9 cellular contexts compared by ENCODE assay signal in genomic region chr12:1533602-1534304, GRCh38.
DNase-seq lines count a peak whose midpoint lies in the region; ATAC-seq and TF ChIP-seq lines count a peak whose summit lies in the region.
"Had no signal": no experiment of that assay in that cellular context is flagged by ENCODE, and none has a peak within 500 bp of the region (broad histone marks: within the 10 kb centered on the region; RNA-seq: fewer than 3 reads in every experiment).

No MANE protein-coding gene starts in this region.

- WGBS in ovary, 3 donors: 67 to 77% (median 68%) methylated on average over 16 of the region's 16 CpGs

- peak overlapping the region; percentile 24 for H3K4me3 ChIP-seq in effector memory CD4-positive, alpha-beta T cell (ENCODE audit: insufficient read depth, low read depth, low read length, poor library complexity, severe bottlenecking)
- no peak overlapping the region for H3K4me3 ChIP-seq in ovary

- peaks cover 55% of the 10 kb centered on the region for H3K27me3 Mint-ChIP-seq in mesothelial cell of epicardium (ENCODE audit: low read depth)

- TF ChIP-seq CTCF in ovary (IDR thresholded peaks at IDR 0.05) (no peak), mesothelial cell of epicardium (IDR thresholded peaks at IDR 0.05; ENCODE audit: unreplicated experiment) (no peak)

- H3K4me1 ChIP-seq in effector memory CD4-positive, alpha-beta T cell (ENCODE audit: control insufficient read depth, insufficient read depth, low read length, poor library complexity, severe bottlenecking): peaks cover 38% of the 10 kb centered on the region
- H3K4me1 ChIP-seq in ovary (ENCODE audit: insufficient read depth): peaks cover 2% of the 10 kb centered on the region

- H3K9me3 Mint-ChIP-seq in mesothelial cell of epicardium: no peaks in the 10 kb centered on the region

- H3K4me1 Mint-ChIP-seq in mesothelial cell of epicardium: peaks cover 23% of the 10 kb centered on the region

- no peaks in the 10 kb centered on the region for H3K9me3 ChIP-seq in effector memory CD4-positive, alpha-beta T cell (ENCODE audit: control insufficient read depth, low read length)
- no peaks in the 10 kb centered on the region for H3K9me3 ChIP-seq in ovary

- no peak overlapping the region for H3K27ac Mint-ChIP-seq in mesothelial cell of epicardium

- peaks cover 23% of the 10 kb centered on the region for H3K27me3 ChIP-seq in effector memory CD4-positive, alpha-beta T cell (replicated peaks; ENCODE audit: control insufficient read depth, insufficient read depth, low read length, poor library complexity, severe bottlenecking)
- no peaks in the 10 kb centered on the region for H3K27me3 ChIP-seq in ovary

- H3K36me3 Mint-ChIP-seq in mesothelial cell of epicardium: no peaks in the 10 kb centered on the region

- H3K4me3 Mint-ChIP-seq in mesothelial cell of epicardium: no peak overlapping the region

- peak; percentile 50 for ATAC-seq in HG02798 (IDR thresholded peaks at IDR 0.05; ENCODE audit: poor library complexity, unreplicated experiment)

- H3K27ac ChIP-seq in effector memory CD4-positive, alpha-beta T cell (ENCODE audit: insufficient read depth, low read length, poor library complexity, severe bottlenecking): no peak overlapping the region
- H3K27ac ChIP-seq in ovary: peak overlapping the region in 1 of 2 donors; percentile 46
- H3K27ac ChIP-seq: epithelial cell of prostate had no signal

- no peak for TF ChIP-seq POLR2A in ovary (IDR thresholded peaks at IDR 0.05)

- TF ChIP-seq EP300 in ovary (IDR thresholded peaks at IDR 0.05): no peak

- H3K36me3 ChIP-seq in effector memory CD4-positive, alpha-beta T cell (ENCODE audit: control insufficient read depth, insufficient read depth, low read length): no peaks in the 10 kb centered on the region
- no peaks in the 10 kb centered on the region for H3K36me3 ChIP-seq in ovary

- DNase-seq in stimulated activated CD4-positive, alpha-beta T cell treated with anti-CD3 and anti-CD28 coated beads, Interleukin-12 subunit alpha, Interleukin-12 subunit beta, amount 100 ng/mL, for 48 hours (ENCODE audit: low read depth in 2 of 3, low spot score in 1 of 3): peak; percentile 24 to 42 (median 39)
- no peak for DNase-seq in stimulated activated CD4-positive, alpha-beta T cell treated with anti-CD3 and anti-CD28 coated beads, Interleukin-12 subunit alpha, Interleukin-12 subunit beta, amount 100 ng/mL, for 4 hours
- DNase-seq in OCI-M1 (lab: John Stamatoyannopoulos, UW) (peak; percentile 67), ovary (no peak), mesothelial cell of epicardium (ENCODE audit: low spot score in 2 of 2, unreplicated experiment in 2 of 2) (no peak)
- DNase-seq in effector memory CD4-positive, alpha-beta T cell: peak in 1 of 3 donors; percentile 11
- DNase-seq in stimulated activated CD8-positive, alpha-beta memory T cell treated with anti-CD3 and anti-CD28 coated beads, Interleukin-4, amount 100 ng/mL, for 48 hours: peak; percentile 73

- intact Hi-C loops in ovary (cut with DNase I): loop anchor here in 2 of 4 donors (5.0 kb wide), 1 partner anchor 44 kb away; no protein-coding TSS in a partner anchor

Comparison
In these comparisons a context has a peak if more than half of its experiments do, and no peak if none do; other contexts are left out.
1. DNase-seq: peak in stimulated activated CD4-positive, alpha-beta T cell treated with anti-CD3 and anti-CD28 coated beads, Interleukin-12 subunit alpha, Interleukin-12 subunit beta, amount 100 ng/mL, for 48 hours (3 of 3), OCI-M1 (single experiment) and stimulated activated CD8-positive, alpha-beta memory T cell treated with anti-CD3 and anti-CD28 coated beads, Interleukin-4, amount 100 ng/mL, for 48 hours (single experiment); none in stimulated activated CD4-positive, alpha-beta T cell treated with anti-CD3 and anti-CD28 coated beads, Interleukin-12 subunit alpha, Interleukin-12 subunit beta, amount 100 ng/mL, for 4 hours (single experiment), ovary (0 of 5) and mesothelial cell of epicardium (0 of 2).